Comparison of ENCODE assay signal across 7 cellular contexts in genomic region chr6:106152476-106152875, GRCh38.
DNase-seq lines count a peak whose midpoint lies in the region; ATAC-seq and TF ChIP-seq lines count a peak whose summit lies in the region.
"Not testable (repeated sequence)": the region's sequence is repeated elsewhere in the genome, so short reads cannot be mapped to it uniquely, and the experiment has no call there.

No MANE protein-coding gene starts in this region.

- H3K27me3 Mint-ChIP-seq in activated T-cell treated with anti-CD3 and anti-CD28 coated beads, Interleukin-2, amount 50 U/mL, for 24 hours; activated T-helper 17 cell treated with anti-CD3 and anti-CD28 coated beads, Interleukin-2, amount 50 U/mL, for 72 hours; activated naive CD8-positive, alpha-beta T cell; neural crest cell (ENCODE audit: low read depth); stimulated activated naive CD8-positive, alpha-beta T cell treated with anti-CD3 and anti-CD28 coated beads, Interleukin-15, Interleukin-2, amounts not matched to agents 100 ng/mL and 50 ng/mL, for 24 hours: not testable (repeated sequence)

- not testable (repeated sequence) for DNase-seq in activated T-cell treated with anti-CD3 and anti-CD28 coated beads, Interleukin-2, amount 50 U/mL, for 24 hours; neural crest cell (ENCODE audit: low read depth, low spot score); stimulated activated effector memory CD8-positive, alpha-beta T cell treated with anti-CD3 and anti-CD28 coated beads, Interleukin-12 subunit alpha, Interleukin-12 subunit beta, amount 100 ng/mL, for 72 hours (ENCODE audit: low spot score in 2 of 2)

- not testable (repeated sequence) for H3K36me3 Mint-ChIP-seq in activated T-cell treated with anti-CD3 and anti-CD28 coated beads, Interleukin-2, amount 50 U/mL, for 24 hours (ENCODE audit: low read depth); activated T-helper 17 cell treated with anti-CD3 and anti-CD28 coated beads, Interleukin-2, amount 50 U/mL, for 72 hours (ENCODE audit: low read depth); activated naive CD8-positive, alpha-beta T cell; neural crest cell (ENCODE audit: low read depth); stimulated activated effector memory CD8-positive, alpha-beta T cell treated with anti-CD3 and anti-CD28 coated beads, Interleukin-12 subunit alpha, Interleukin-12 subunit beta, amount 100 ng/mL, for 72 hours; stimulated activated naive CD8-positive, alpha-beta T cell treated with anti-CD3 and anti-CD28 coated beads, Interleukin-15, Interleukin-2, amounts not matched to agents 100 ng/mL and 50 ng/mL, for 24 hours (ENCODE audit: low read depth)

- peak; percentile 67 to 82 for ATAC-seq in activated CD4-positive, CD25-positive, alpha-beta regulatory T cell treated with anti-CD3 and anti-CD28 coated beads, Interleukin-2, amount 50 U/mL, for 24 hours
- ATAC-seq in activated T-helper 17 cell treated with anti-CD3 and anti-CD28 coated beads, Interleukin-2, amount 50 U/mL, for 72 hours (replicated peaks), result peak; percentile 79
- peak; percentile 39 for ATAC-seq in stimulated activated effector memory CD8-positive, alpha-beta T cell treated with anti-CD3 and anti-CD28 coated beads, Interleukin-12 subunit alpha, Interleukin-12 subunit beta, amount 100 ng/mL, for 72 hours

- not testable (repeated sequence) for TF ChIP-seq CTCF in neural crest cell (conservative IDR thresholded peaks at IDR 0.05)

- peak overlapping the region; percentile 42 for H3K27ac Mint-ChIP-seq in activated T-cell treated with anti-CD3 and anti-CD28 coated beads, Interleukin-2, amount 50 U/mL, for 24 hours
- not testable (repeated sequence) for H3K27ac Mint-ChIP-seq in activated T-helper 17 cell treated with anti-CD3 and anti-CD28 coated beads, Interleukin-2, amount 50 U/mL, for 72 hours; stimulated activated effector memory CD8-positive, alpha-beta T cell treated with anti-CD3 and anti-CD28 coated beads, Interleukin-12 subunit alpha, Interleukin-12 subunit beta, amount 100 ng/mL, for 72 hours
- peak overlapping the region; percentile 42 for H3K27ac Mint-ChIP-seq in activated naive CD8-positive, alpha-beta T cell
- H3K27ac Mint-ChIP-seq in neural crest cell (ENCODE audit: unreplicated experiment), result peak overlapping the region; percentile 1
- peak overlapping the region; percentile 86 for H3K27ac Mint-ChIP-seq in stimulated activated naive CD8-positive, alpha-beta T cell treated with anti-CD3 and anti-CD28 coated beads, Interleukin-15, Interleukin-2, amounts not matched to agents 100 ng/mL and 50 ng/mL, for 24 hours

- not testable (repeated sequence) for H3K4me3 Mint-ChIP-seq in activated T-cell treated with anti-CD3 and anti-CD28 coated beads, Interleukin-2, amount 50 U/mL, for 24 hours; activated naive CD8-positive, alpha-beta T cell; neural crest cell; stimulated activated effector memory CD8-positive, alpha-beta T cell treated with anti-CD3 and anti-CD28 coated beads, Interleukin-12 subunit alpha, Interleukin-12 subunit beta, amount 100 ng/mL, for 72 hours; stimulated activated naive CD8-positive, alpha-beta T cell treated with anti-CD3 and anti-CD28 coated beads, Interleukin-15, Interleukin-2, amounts not matched to agents 100 ng/mL and 50 ng/mL, for 24 hours
- H3K4me3 Mint-ChIP-seq in activated T-helper 17 cell treated with anti-CD3 and anti-CD28 coated beads, Interleukin-2, amount 50 U/mL, for 72 hours, result peak overlapping the region; percentile 48

- H3K4me1 Mint-ChIP-seq in activated T-cell treated with anti-CD3 and anti-CD28 coated beads, Interleukin-2, amount 50 U/mL, for 24 hours (ENCODE audit: low read depth), result peaks cover 45% of the 10 kb centered on the region
- H3K4me1 Mint-ChIP-seq in activated T-helper 17 cell treated with anti-CD3 and anti-CD28 coated beads, Interleukin-2, amount 50 U/mL, for 72 hours, result peaks cover 21% of the 10 kb centered on the region
- peaks cover 22% of the 10 kb centered on the region for H3K4me1 Mint-ChIP-seq in activated naive CD8-positive, alpha-beta T cell (ENCODE audit: low read depth)
- peaks cover 14% of the 10 kb centered on the region for H3K4me1 Mint-ChIP-seq in neural crest cell
- H3K4me1 Mint-ChIP-seq in stimulated activated effector memory CD8-positive, alpha-beta T cell treated with anti-CD3 and anti-CD28 coated beads, Interleukin-12 subunit alpha, Interleukin-12 subunit beta, amount 100 ng/mL, for 72 hours, result peaks cover 43% of the 10 kb centered on the region
- H3K4me1 Mint-ChIP-seq in stimulated activated naive CD8-positive, alpha-beta T cell treated with anti-CD3 and anti-CD28 coated beads, Interleukin-15, Interleukin-2, amounts not matched to agents 100 ng/mL and 50 ng/mL, for 24 hours (ENCODE audit: low read depth), result peaks cover 39% of the 10 kb centered on the region

- H3K9me3 Mint-ChIP-seq in activated T-cell treated with anti-CD3 and anti-CD28 coated beads, Interleukin-2, amount 50 U/mL, for 24 hours, result peaks cover 13% of the 10 kb centered on the region
- H3K9me3 Mint-ChIP-seq in activated T-helper 17 cell treated with anti-CD3 and anti-CD28 coated beads, Interleukin-2, amount 50 U/mL, for 72 hours; activated naive CD8-positive, alpha-beta T cell (ENCODE audit: low read depth); neural crest cell; stimulated activated effector memory CD8-positive, alpha-beta T cell treated with anti-CD3 and anti-CD28 coated beads, Interleukin-12 subunit alpha, Interleukin-12 subunit beta, amount 100 ng/mL, for 72 hours; stimulated activated naive CD8-positive, alpha-beta T cell treated with anti-CD3 and anti-CD28 coated beads, Interleukin-15, Interleukin-2, amounts not matched to agents 100 ng/mL and 50 ng/mL, for 24 hours: not testable (repeated sequence)
